ENCODE assay signal across 1 cellular context in genomic region chr4:70687821-70688794, GRCh38.
TF ChIP-seq lines count a peak whose summit lies in the region.

Gene UTP3, plus strand, starts transcription at chr4:70688532. Its CDS starts 146 bp downstream, at chr4:70688678.

TF ChIP-seq in HEK293, 187 proteins besides CTCF, POLR2A, EP300 and RAD21 (continued from another document):
- TF ChIP-seq ZNF148 (tag by site-specific recombination; IDR thresholded peaks at IDR 0.05; ENCODE audit: borderline replicate concordance) (no peak), ZNF10 (tag by site-specific recombination; IDR thresholded peaks at IDR 0.05) (peak; percentile 41; the same call in 1 of the 2 replicates), ZNF580 (tag by site-specific recombination; IDR thresholded peaks at IDR 0.05) (peak; percentile 92), GLI2 (tag by site-specific recombination; IDR thresholded peaks at IDR 0.05; ENCODE audit: borderline replicate concordance, low read depth) (no peak), SCRT2 (tag by site-specific recombination; IDR thresholded peaks at IDR 0.05) (peak; percentile 16; the same call in 1 of the 2 replicates), ZBTB44 (tag by site-specific recombination; IDR thresholded peaks at IDR 0.05) (peak; percentile 69), ZNF670 (tag by site-specific recombination; IDR thresholded peaks at IDR 0.05; ENCODE audit: low read depth) (no peak), KLF7 (tag by site-specific recombination; IDR thresholded peaks at IDR 0.05; ENCODE audit: borderline replicate concordance) (peak; percentile 56; the same call in 1 of the 2 replicates), ZNF692 (tag by site-specific recombination; IDR thresholded peaks at IDR 0.05) (peak; percentile 91), ZNF654 (tag by site-specific recombination; IDR thresholded peaks at IDR 0.05; ENCODE audit: low read depth) (peak; percentile 52; the same call in 1 of the 2 replicates), ZNF394 (tag by site-specific recombination; IDR thresholded peaks at IDR 0.05; ENCODE audit: borderline replicate concordance) (peak; percentile 80), GLIS1 (tag by site-specific recombination; IDR thresholded peaks at IDR 0.05) (peak; percentile 50; the same call in 1 of the 2 replicates), SALL2 (tag by site-specific recombination; IDR thresholded peaks at IDR 0.05; ENCODE audit: borderline replicate concordance) (no peak), WT1 (tag by site-specific recombination; IDR thresholded peaks at IDR 0.05) (peak; percentile 40; the same call in 1 of the 2 replicates), ZNF280D (tag by site-specific recombination; IDR thresholded peaks at IDR 0.05) (0 out of 2 replicates have a peak, but pooled peaks have one; percentile 24), ZBTB48 (tag by site-specific recombination; IDR thresholded peaks at IDR 0.05) (peak; percentile 96), ZSCAN5A (tag by site-specific recombination; IDR thresholded peaks at IDR 0.05) (peak; percentile 94), BCL11B (tag by site-specific recombination; IDR thresholded peaks at IDR 0.05; ENCODE audit: low read depth) (no peak), YY1 (tag by site-specific recombination; IDR thresholded peaks at IDR 0.05) (peak; percentile 58; the same call in 1 of the 2 replicates), ZNF2 (tag by site-specific recombination; IDR thresholded peaks at IDR 0.05) (peak; percentile 99), ZNF132 (tag by site-specific recombination; IDR thresholded peaks at IDR 0.05; ENCODE audit: borderline replicate concordance) (no peak), KLF16 (tag by site-specific recombination; IDR thresholded peaks at IDR 0.05) (peak; percentile 90), ZNF366 (tag by site-specific recombination; conservative IDR thresholded peaks at IDR 0.05) (peak; percentile 34; the same call in 1 of the 2 replicates), ZNF629 (tag by site-specific recombination; IDR thresholded peaks at IDR 0.05) (peak; percentile 91), ZNF664 (tag by site-specific recombination; IDR thresholded peaks at IDR 0.05) (peak; percentile 71), ZBTB10 (tag by site-specific recombination; IDR thresholded peaks at IDR 0.05) (peak; percentile 76), ZNF843 (tag by site-specific recombination; IDR thresholded peaks at IDR 0.05) (peak; percentile 64; the same call in 1 of the 2 replicates), ZNF555 (tag by site-specific recombination; conservative IDR thresholded peaks at IDR 0.05) (no peak), ZNF169 (tag by site-specific recombination; IDR thresholded peaks at IDR 0.05) (no peak), ZNF223 (tag by site-specific recombination; IDR thresholded peaks at IDR 0.05) (no peak), MEIS1 (CRISPR knock-in tag; IDR thresholded peaks at IDR 0.05; ENCODE audit: borderline replicate concordance) (no peak), MYNN (tag by site-specific recombination; IDR thresholded peaks at IDR 0.05; ENCODE audit: borderline replicate concordance) (no peak; the same call in 1 of the 2 replicates), ZNF791 (tag by site-specific recombination; IDR thresholded peaks at IDR 0.05) (no peak), ZFP37 (tag by site-specific recombination; IDR thresholded peaks at IDR 0.05) (peak; percentile 91), ZFHX2 (tag by site-specific recombination; conservative IDR thresholded peaks at IDR 0.05) (peak; percentile 63)
